In the genomic region with DNA sequence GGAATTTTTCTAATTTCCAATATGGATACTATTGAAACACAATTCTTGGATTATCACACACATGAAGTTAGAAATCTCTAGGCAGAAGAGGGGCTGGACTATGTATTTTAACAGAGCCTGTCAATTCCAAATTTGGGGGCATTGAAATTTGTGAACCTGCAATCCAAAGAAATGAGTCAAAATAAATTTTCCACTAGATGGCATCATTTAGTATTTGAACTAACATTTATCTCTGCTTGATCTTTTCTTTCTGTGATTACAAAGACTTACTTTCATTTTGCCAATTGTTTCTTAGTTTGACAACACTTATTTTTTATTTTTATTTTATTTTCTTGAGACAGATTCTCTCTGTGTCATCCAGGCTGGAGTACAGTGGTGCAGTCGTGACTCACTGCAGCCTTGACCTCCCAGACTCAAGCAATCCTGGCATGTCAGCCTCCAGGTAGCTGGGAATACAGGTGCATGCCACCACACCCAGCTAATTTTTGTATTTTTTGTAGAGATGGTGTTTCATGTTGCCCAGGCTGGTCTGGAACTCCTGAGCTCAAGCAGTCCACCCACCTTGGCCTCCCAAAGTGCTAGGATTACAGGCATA, we compare ENCODE assay signal across 8 cellular contexts. TPM values are rescaled to one million over a fixed set of nuclear protein-coding genes. Genes with fewer than 3 reads are reported as not detected.
DNase-seq lines count a peak whose midpoint lies in the region; ATAC-seq and TF ChIP-seq lines count a peak whose summit lies in the region.

No MANE protein-coding gene starts in this region.

- H3K27ac ChIP-seq in left ventricle myocardium inferior (replicated peaks), result peak overlapping the region; percentile 96
- peak overlapping the region; percentile 32; the same call in 1 of the 2 replicates for H3K27ac ChIP-seq in PC-9
- peak overlapping the region; percentile 44 to 96 (median 94) for H3K27ac ChIP-seq in esophagus muscularis mucosa (replicated peaks in 1 of 4)
- H3K27ac ChIP-seq in upper lobe of right lung, result no peak overlapping the region

- peak overlapping the region; percentile 46 for H3K4me2 ChIP-seq in PC-9

- BruUV-seq in PC-9 (replicated peaks; lab: Mats Ljungman, UMichigan), result no TSS peak

- no peak for DNase-seq in left ventricle myocardium inferior
- no peak for DNase-seq in left cardiac atrium
- peak; percentile 8 to 53 for DNase-seq in PC-9
- no peak for DNase-seq in esophagus muscularis mucosa (ENCODE audit: extremely low spot score)
- DNase-seq in upper lobe of right lung, result no peak
- DNase-seq in NCI-H510A (lab: John Stamatoyannopoulos, UW), result no peak
- DNase-seq in H4 (ENCODE audit: low spot score), result no peak
- DNase-seq in head of caudate nucleus, result no peak

- peaks cover 5% of the 10 kb centered on the region for H3K36me3 ChIP-seq in left ventricle myocardium inferior
- H3K36me3 ChIP-seq in PC-9 (ENCODE audit: low read depth), result no peaks in the 10 kb centered on the region
- H3K36me3 ChIP-seq in esophagus muscularis mucosa, result peaks cover 2 to 4% (median 3%) of the 10 kb centered on the region in 4 donors
- peaks cover 3% of the 10 kb centered on the region for H3K36me3 ChIP-seq in upper lobe of right lung

- no peak overlapping the region for H2AFZ ChIP-seq in PC-9

- intact Hi-C loops in left ventricle myocardium inferior (cut with micrococcal nuclease), result loop anchor here (5.0 kb wide), 1 partner anchor 131 kb away; no protein-coding TSS in a partner anchor
- intact Hi-C loops in left cardiac atrium (cut with DNase I), result no loop called here
- intact Hi-C loops in PC-9 (cut with micrococcal nuclease; ENCODE audit: unreplicated experiment), result loop anchor here (5.0 to 10.0 kb wide), 4 partner anchors 296 to 908 kb away; a partner anchor contains a TSS
- intact Hi-C loops in esophagus muscularis mucosa (cut with DNase I), result loop anchor here (10.0 kb wide), 1 partner anchor 522 kb away; a partner anchor contains a TSS
- intact Hi-C loops in upper lobe of right lung (cut with DNase I), result no loop called here
- intact Hi-C loops in head of caudate nucleus (cut with DNase I), result loop anchor here (10.0 kb wide), 3 partner anchors 128 to 498 kb away; a partner anchor contains a TSS

- ATAC-seq in left cardiac atrium (no peak), upper lobe of right lung (no peak)

- peaks cover 29% of the 10 kb centered on the region for H3K79me2 ChIP-seq in PC-9 (ENCODE audit: low read depth)

- H3F3A ChIP-seq in PC-9 (ENCODE audit: insufficient read depth, low read depth), result no peaks in the 10 kb centered on the region

- peaks cover 48% of the 10 kb centered on the region for H3K4me1 ChIP-seq in left ventricle myocardium inferior
- H3K4me1 ChIP-seq in PC-9 (replicated peaks; ENCODE audit: insufficient read depth), result peaks cover 26% of the 10 kb centered on the region
- peaks cover 13 to 44% (median 39%) of the 10 kb centered on the region in 4 donors for H3K4me1 ChIP-seq in esophagus muscularis mucosa
- peaks cover 16% of the 10 kb centered on the region for H3K4me1 ChIP-seq in upper lobe of right lung

- TF ChIP-seq CTCF in left ventricle myocardium inferior (IDR thresholded peaks at IDR 0.05; ENCODE audit: borderline replicate concordance) (peak; percentile 39), PC-9 (conservative IDR thresholded peaks at IDR 0.05) (peak; percentile 41), esophagus muscularis mucosa (IDR thresholded peaks at IDR 0.05) (peak in 2 of 3 experiments; percentile 30 to 32), upper lobe of right lung (IDR thresholded peaks at IDR 0.05) (peak; percentile 46)

- CTCF ChIA-PET in PC-9 (lab: Charles Lee), result no interaction called here

- H3K4me3 ChIP-seq in left ventricle myocardium inferior, result no peak overlapping the region
- no peak overlapping the region for H3K4me3 ChIP-seq in PC-9
- H3K4me3 ChIP-seq in esophagus muscularis mucosa, result no peak overlapping the region
- no peak overlapping the region for H3K4me3 ChIP-seq in upper lobe of right lung

- WGBS in esophagus muscularis mucosa, result 39% methylated on average over 1 of the region's 1 CpG

- TF ChIP-seq EP300 in esophagus muscularis mucosa (IDR thresholded peaks at IDR 0.05), result no peak

- H3K9me2 ChIP-seq in PC-9 (ENCODE audit: insufficient read depth), result no peaks in the 10 kb centered on the region

- H3K27me3 ChIP-seq in left ventricle myocardium inferior (ENCODE audit: low read depth) (no peaks in the 10 kb centered on the region), PC-9 (ENCODE audit: insufficient read depth, low read depth) (no peaks in the 10 kb centered on the region), esophagus muscularis mucosa (no peaks in the 10 kb centered on the region), upper lobe of right lung (no peaks in the 10 kb centered on the region)

- H4K20me1 ChIP-seq in PC-9 (ENCODE audit: insufficient read depth), result no peaks in the 10 kb centered on the region

- no peaks in the 10 kb centered on the region for H3K9me3 ChIP-seq in left ventricle myocardium inferior (replicated peaks)
- H3K9me3 ChIP-seq in PC-9 (ENCODE audit: insufficient read depth, low read depth), result no peaks in the 10 kb centered on the region
- no peaks in the 10 kb centered on the region for H3K9me3 ChIP-seq in esophagus muscularis mucosa
- H3K9me3 ChIP-seq in upper lobe of right lung, result no peaks in the 10 kb centered on the region

- TF ChIP-seq POLR2A in esophagus muscularis mucosa (IDR thresholded peaks at IDR 0.05; ENCODE audit: low read depth), result no peak

- POLR2A ChIA-PET in PC-9 (lab: Charles Lee; ENCODE audit: unreplicated experiment), result interaction anchor here (0.6 to 1.1 kb wide), 2 partner anchors 74 to 297 kb away, joined by 3 to 6 read pairs; no protein-coding TSS in a partner anchor

RNA-seq across cellular contexts. Expression of a gene that starts 2.7 kb away (rescaled TPM):
- total RNA-seq in left ventricle myocardium inferior (56.1 TPM), left cardiac atrium (10 to 100 TPM; 53.4 to 59.5 TPM), PC-9 (2021) (53.3 and 55.0 TPM in 2 replicates), esophagus muscularis mucosa (10 to 100 TPM; 65.2 to 95.9 (median 80.3) TPM), upper lobe of right lung (67.9 TPM)
- total RNA-seq in H4 (2014; rRNA removed; shearing (Covaris generic)), result 151 and 168 TPM in 2 replicates

Comparison
In these comparisons a context has a peak if more than half of its experiments do, and no peak if none do; other contexts are left out.
1. intact Hi-C loops: an anchor here in left ventricle myocardium inferior (5.0 kb wide), PC-9 (5.0 to 10.0 kb wide), esophagus muscularis mucosa (10.0 kb wide) and head of caudate nucleus (10.0 kb wide); none called in left cardiac atrium and upper lobe of right lung.
2. DNase-seq: peak in PC-9 (2 of 2); none in left ventricle myocardium inferior (single experiment), left cardiac atrium (single experiment), esophagus muscularis mucosa (single experiment), upper lobe of right lung (single experiment), NCI-H510A (single experiment), H4 (single experiment) and head of caudate nucleus (0 of 42).
3. Peak in every context shown above with its lines, with median percentiles within 50 percentile points of each other: CTCF ChIP-seq.